In genomic region chr11:1302461-1303073, GRCh38 we compare ENCODE assay signal across 11 cellular contexts. TPM values are rescaled to one million over a fixed set of nuclear protein-coding genes. Genes with fewer than 3 reads are reported as not detected.
DNase-seq lines count a peak whose midpoint lies in the region; ATAC-seq and TF ChIP-seq lines count a peak whose summit lies in the region.
"Had no signal": no experiment of that assay in that cellular context is flagged by ENCODE, and none has a peak within 500 bp of the region (broad histone marks: within the 10 kb centered on the region; RNA-seq: fewer than 3 reads in every experiment).

No MANE protein-coding gene starts in this region.

- no peaks in the 10 kb centered on the region for H3K27me3 Mint-ChIP-seq in Calu3 (ENCODE audit: unreplicated experiment)
- H3K27me3 Mint-ChIP-seq: CD4-positive, alpha-beta T cell had no signal

- peak overlapping the region; percentile 72 for H3K27ac Mint-ChIP-seq in Calu3 (ENCODE audit: unreplicated experiment)
- H3K27ac Mint-ChIP-seq: CD4-positive, alpha-beta T cell had no signal

- H3K27ac ChIP-seq in gastroesophageal sphincter, result peak overlapping the region in 3 of 4 donors; percentile 45 to 90 (median 80)

- H3K4me1 ChIP-seq in gastroesophageal sphincter, result peaks cover 0 to 100% (median 41%) of the 10 kb centered on the region in 3 donors

- peaks cover 40% of the 10 kb centered on the region for H3K4me1 Mint-ChIP-seq in Calu3 (ENCODE audit: low read depth, unreplicated experiment)

- no TSS peak for BruUV-seq in Calu3 (replicated peaks; lab: Mats Ljungman, UMichigan)

- no peak for DNase-seq in Calu3
- peak; percentile 58 for DNase-seq in UCSD-AML1 (lab: John Stamatoyannopoulos, UW; ENCODE audit: unreplicated experiment)
- DNase-seq in posterior vena cava (ENCODE audit: low spot score), result peak; percentile 47
- DNase-seq in NCI-H128 (lab: John Stamatoyannopoulos, UW; ENCODE audit: unreplicated experiment), result no peak
- no peak for DNase-seq in NCI-H2107 treated with DMSO at 0.1 percent for 48 hours (lab: John Stamatoyannopoulos, UW; ENCODE audit: unreplicated experiment)
- DNase-seq in germinal center (ENCODE audit: low spot score), result no peak
- DNase-seq: IMR-90, SHP77 had no signal

- no peaks in the 10 kb centered on the region for H3K9me3 Mint-ChIP-seq in Calu3 (ENCODE audit: low read depth, unreplicated experiment)
- H3K9me3 Mint-ChIP-seq: CD4-positive, alpha-beta T cell had no signal

- no peak for TF ChIP-seq POLR2A in gastroesophageal sphincter (IDR thresholded peaks at IDR 0.05)

- intact Hi-C loops in Calu3 (cut with micrococcal nuclease; ENCODE audit: unreplicated experiment) (loop anchor here (10.0 kb wide), 1 partner anchor 212 kb away; no protein-coding TSS in a partner anchor), posterior vena cava (cut with DNase I) (loop anchor here in 1 of 2 donors (5.0 kb wide), 1 partner anchor 870 kb away; the partner anchor contains the start of gene TH)

- no peaks in the 10 kb centered on the region for H3K9me3 ChIP-seq in gastroesophageal sphincter

- no peak for TF ChIP-seq CTCF in Calu3 (IDR thresholded peaks at IDR 0.05; ENCODE audit: unreplicated experiment)
- TF ChIP-seq CTCF in gastroesophageal sphincter (IDR thresholded peaks at IDR 0.05), result no peak

- CTCF ChIA-PET in Calu3 (lab: Charles Lee), result no interaction called here

- H3K4me3 ChIP-seq in gastroesophageal sphincter, result no peak overlapping the region

- H3K36me3 Mint-ChIP-seq in Calu3 (ENCODE audit: insufficient read depth, unreplicated experiment), result peaks cover 34% of the 10 kb centered on the region

- 51 to 64% methylated on average over 3 to 10 of the region's 14 CpGs for WGBS in gastroesophageal sphincter (ENCODE audit: low coverage in 1 of 2), 2 donors

- no peak for TF ChIP-seq EP300 in gastroesophageal sphincter (IDR thresholded peaks at IDR 0.05)

- ATAC-seq in gastroesophageal sphincter (no peak), GM18909 (IDR thresholded peaks at IDR 0.05; ENCODE audit: poor library complexity, unreplicated experiment) (no peak)

- H3K36me3 ChIP-seq in gastroesophageal sphincter, result peaks cover 0 to 30% of the 10 kb centered on the region in 2 donors

- no peaks in the 10 kb centered on the region for H3K27me3 ChIP-seq in gastroesophageal sphincter

- no peak overlapping the region for H3K4me3 Mint-ChIP-seq in Calu3 (ENCODE audit: low read depth, unreplicated experiment)
- H3K4me3 Mint-ChIP-seq: CD4-positive, alpha-beta T cell had no signal

RNA-seq across cellular contexts. Expression of gene TOLLIP, which starts 6.9 kb away (rescaled TPM):
- total RNA-seq in Calu3 (2022), result 53.4 and 64.9 TPM in 2 replicates
- 10 to 100 TPM; 42.3 to 70.6 (median 49.1) TPM for total RNA-seq in gastroesophageal sphincter
- 10 to 100 TPM; 44.1 to 46.4 TPM for total RNA-seq in posterior vena cava

Comparison
In these comparisons a context has a peak if more than half of its experiments do, and no peak if none do; other contexts are left out.
1. DNase-seq: peak in UCSD-AML1 (single experiment) and posterior vena cava (single experiment); none in Calu3 (single experiment), NCI-H128 (single experiment), NCI-H2107 treated with DMSO at 0.1 percent for 48 hours (single experiment) and germinal center (single experiment).